1 cellular context compared by ENCODE assay signal in genomic region chrX:94751611-94752010, GRCh38.
TF ChIP-seq lines count a peak whose summit lies in the region.

No MANE protein-coding gene starts in this region.

TF ChIP-seq in GM23338, 12 proteins besides CTCF, POLR2A, EP300 and RAD21 (continued from another document):
- TF ChIP-seq ZNF462 (CRISPR knock-in tag; IDR thresholded peaks at IDR 0.05) (no peak), ETS1 (IDR thresholded peaks at IDR 0.05) (no peak), REST (IDR thresholded peaks at IDR 0.05; ENCODE audit: unreplicated experiment) (no peak), NANOG (IDR thresholded peaks at IDR 0.05; ENCODE audit: borderline replicate concordance) (no peak), JUNB (IDR thresholded peaks at IDR 0.05; ENCODE audit: unreplicated experiment) (no peak), STAT1 (IDR thresholded peaks at IDR 0.05; ENCODE audit: unreplicated experiment) (no peak), EZH2phosphoT487 (IDR thresholded peaks at IDR 0.05; ENCODE audit: unreplicated experiment) (no peak), EZH2 (IDR thresholded peaks at IDR 0.05; ENCODE audit: low read depth, unreplicated experiment) (no peak)
